Comparison of ENCODE assay signal across 12 cellular contexts in the genomic region with DNA sequence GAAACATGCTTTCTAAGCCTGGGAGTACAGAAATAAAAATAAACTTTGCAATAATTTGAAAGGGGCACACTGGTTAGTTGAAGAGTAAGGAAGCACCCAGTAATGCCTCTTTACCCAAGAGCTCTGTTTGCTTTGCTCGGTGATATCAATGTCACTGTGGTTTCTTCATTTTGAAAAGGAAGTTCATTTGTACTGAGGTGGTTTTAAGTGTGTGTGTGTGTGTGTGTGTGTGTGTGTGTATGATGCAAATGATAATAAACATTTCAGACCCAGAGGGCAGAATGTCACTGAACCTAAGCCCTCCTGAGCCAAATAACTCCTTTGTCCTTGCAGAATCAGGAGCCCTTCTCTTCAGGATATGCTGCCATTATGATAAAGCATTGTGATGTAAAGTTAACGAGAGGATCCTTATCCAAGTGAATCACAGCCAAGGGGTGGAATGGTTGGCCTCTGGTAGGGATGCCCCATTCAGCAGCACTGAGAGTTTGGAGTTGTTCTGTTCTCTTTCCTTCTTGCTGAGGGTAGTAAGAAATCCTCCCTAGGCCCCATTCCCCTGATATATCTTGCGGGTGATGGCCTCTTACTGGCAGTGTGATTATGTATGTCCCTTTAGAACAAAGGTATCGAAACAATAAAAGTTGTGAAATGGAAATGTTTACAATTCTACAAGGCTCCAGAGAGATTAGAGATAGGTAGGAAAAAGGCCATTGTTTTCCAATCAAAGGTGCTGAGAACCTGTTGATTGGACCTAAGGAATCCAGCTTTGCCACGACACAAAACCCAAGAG. TPM values are rescaled to one million over a fixed set of nuclear protein-coding genes. Genes with fewer than 3 reads are reported as not detected.
DNase-seq lines count a peak whose midpoint lies in the region; ATAC-seq and TF ChIP-seq lines count a peak whose summit lies in the region.
"Had no signal": no experiment of that assay in that cellular context is flagged by ENCODE, and none has a peak within 500 bp of the region (broad histone marks: within the 10 kb centered on the region; RNA-seq: fewer than 3 reads in every experiment).

No MANE protein-coding gene starts in this region.

- DNase-seq in CD4-positive, alpha-beta memory T cell = peak; percentile 79 to 86 (median 82)
- DNase-seq in H7 (peak; percentile 43), T follicular helper cell (ENCODE audit: low read depth) (peak; percentile 18), iPS-NIHi11 (ENCODE audit: low spot score) (peak; percentile 34), ovary (no peak), NCI-H748 treated with DMSO at 0.1 percent for 48 hours (lab: John Stamatoyannopoulos, UW) (no peak)

- no peaks in the 10 kb centered on the region for H3K36me3 ChIP-seq in CD4-positive, alpha-beta memory T cell (ENCODE audit: insufficient read depth, low read length)
- H3K36me3 ChIP-seq in H7 (replicated peaks; ENCODE audit: control insufficient read depth, insufficient read depth, low read length) = no peaks in the 10 kb centered on the region
- H3K36me3 ChIP-seq in ovary = no peaks in the 10 kb centered on the region
- H3K36me3 ChIP-seq: cardiac muscle cell, upper lobe of left lung had no signal

- no peak for TF ChIP-seq EP300 in ovary (IDR thresholded peaks at IDR 0.05)

- H3K4me1 Mint-ChIP-seq in CD4-positive, alpha-beta memory T cell = peaks cover 0 to 64% (median 40%) of the 10 kb centered on the region in 4 donors

- no peaks in the 10 kb centered on the region for H3K9me3 ChIP-seq in CD4-positive, alpha-beta memory T cell (ENCODE audit: control insufficient read depth in 1 of 2, low read length in 2 of 2)
- no peaks in the 10 kb centered on the region for H3K9me3 ChIP-seq in ovary
- H3K9me3 ChIP-seq: upper lobe of left lung had no signal

- ATAC-seq in GM21786 (IDR thresholded peaks at IDR 0.05; ENCODE audit: unreplicated experiment) = no peak
- ATAC-seq in HG02798 (IDR thresholded peaks at IDR 0.05; ENCODE audit: poor library complexity, unreplicated experiment) = no peak

- H3K9me3 Mint-ChIP-seq in CD4-positive, alpha-beta memory T cell = no peaks in the 10 kb centered on the region

- H3K36me3 Mint-ChIP-seq in CD4-positive, alpha-beta memory T cell = peaks cover 0 to 2% of the 10 kb centered on the region in 2 donors

- TF ChIP-seq CTCF in ovary (IDR thresholded peaks at IDR 0.05) = no peak

- peak overlapping the region; percentile 37 to 80 (median 66) for H3K4me3 Mint-ChIP-seq in CD4-positive, alpha-beta memory T cell

- CTCF ChIA-PET in CD4-positive, alpha-beta memory T cell (lab: Charles Lee; ENCODE audit: partially characterized antibody) = interaction anchor here (33.3 kb wide), 1 partner anchor 27 kb away, joined by 1033 read pairs; no protein-coding TSS in a partner anchor

- peaks cover 100% of the 10 kb centered on the region for H3K4me1 ChIP-seq in CD4-positive, alpha-beta memory T cell (ENCODE audit: insufficient read depth, low read length)
- no peaks in the 10 kb centered on the region for H3K4me1 ChIP-seq in ovary (ENCODE audit: insufficient read depth)

- H3K27ac ChIP-seq in CD4-positive, alpha-beta memory T cell (ENCODE audit: low read depth, low read length) = peak overlapping the region; percentile 5
- H3K27ac ChIP-seq in ovary = no peak overlapping the region
- H3K27ac ChIP-seq: cardiac muscle cell, KMS-11 had no signal

- no peaks in the 10 kb centered on the region for H3K27me3 Mint-ChIP-seq in CD4-positive, alpha-beta memory T cell

- POLR2A ChIA-PET in CD4-positive, alpha-beta memory T cell (lab: Charles Lee; ENCODE audit: partially characterized antibody) = interaction anchor here (0.6 to 18.4 kb wide), 7 partner anchors 8 to 206 kb away, joined by 3 to 449 read pairs (median 4); no protein-coding TSS in a partner anchor

- intact Hi-C loops in CD4-positive, alpha-beta memory T cell (cut with micrococcal nuclease) = loop anchor here (1.0 kb wide), 1 partner anchor 7 kb away; no protein-coding TSS in a partner anchor
- intact Hi-C loops in ovary (cut with DNase I) = no loop called here

- WGBS in ovary, 3 donors = 88 to 93% (median 89%) methylated on average over 5 of the region's 5 CpGs

- H3K27me3 ChIP-seq in CD4-positive, alpha-beta memory T cell (ENCODE audit: insufficient read depth, low read length) = no peaks in the 10 kb centered on the region
- H3K27me3 ChIP-seq in H7 (ENCODE audit: control insufficient read depth, insufficient read depth, low read length) = no peaks in the 10 kb centered on the region
- H3K27me3 ChIP-seq in ovary = no peaks in the 10 kb centered on the region
- H3K27me3 ChIP-seq: upper lobe of left lung had no signal

- H3K27ac Mint-ChIP-seq in CD4-positive, alpha-beta memory T cell = peak overlapping the region in 6 of 7 donors; percentile 39 to 97 (median 92)

- peak overlapping the region in 1 of 2 donors; percentile 33 for H3K4me3 ChIP-seq in CD4-positive, alpha-beta memory T cell (ENCODE audit: low read length in 2 of 2)
- H3K4me3 ChIP-seq in H7 (ENCODE audit: insufficient read depth, low read depth, low read length) = no peak overlapping the region
- no peak overlapping the region for H3K4me3 ChIP-seq in ovary
- H3K4me3 ChIP-seq: cardiac muscle cell, skin epidermis, upper lobe of left lung had no signal

- no peak for TF ChIP-seq POLR2A in ovary (IDR thresholded peaks at IDR 0.05)

RNA-seq across cellular contexts. Expression of a gene that starts 7.6 kb away (rescaled TPM):
- total RNA-seq in CD4-positive, alpha-beta memory T cell = 10 to 100 TPM; 69.1 to 73.6 TPM
- 10 to 100 TPM; 58.3 to 64.0 TPM for polyA plus RNA-seq in CD4-positive, alpha-beta memory T cell
- total RNA-seq in H7 (2014; rRNA removed; shearing (Covaris generic)) = 57.3 and 90.7 TPM in 2 replicates
- total RNA-seq in ovary = 10 to 100 TPM in 5 of 7 donors, 1 to 10 TPM in 2; 8.4 to 39.6 (median 19.0) TPM
- polyA plus RNA-seq in ovary = 10 to 100 TPM; 16.5 to 51.6 TPM

Comparison
In these comparisons a context has a peak if more than half of its experiments do, and no peak if none do; other contexts are left out.
1. DNase-seq: peak in CD4-positive, alpha-beta memory T cell (5 of 5), H7 (single experiment), T follicular helper cell (single experiment) and iPS-NIHi11 (single experiment); none in ovary (0 of 5) and NCI-H748 treated with DMSO at 0.1 percent for 48 hours (single experiment).